1 cellular context compared by ENCODE assay signal in genomic region chr22:28942801-28943500, GRCh38.
TF ChIP-seq lines count a peak whose summit lies in the region.

No MANE protein-coding gene starts in this region.

TF ChIP-seq in GM23338, 12 proteins besides CTCF, POLR2A, EP300 and RAD21 (continued from another document):
- no peak for TF ChIP-seq ZNF462 (CRISPR knock-in tag; IDR thresholded peaks at IDR 0.05)
